ENCODE assay signal across 26 cellular contexts in the genomic region with DNA sequence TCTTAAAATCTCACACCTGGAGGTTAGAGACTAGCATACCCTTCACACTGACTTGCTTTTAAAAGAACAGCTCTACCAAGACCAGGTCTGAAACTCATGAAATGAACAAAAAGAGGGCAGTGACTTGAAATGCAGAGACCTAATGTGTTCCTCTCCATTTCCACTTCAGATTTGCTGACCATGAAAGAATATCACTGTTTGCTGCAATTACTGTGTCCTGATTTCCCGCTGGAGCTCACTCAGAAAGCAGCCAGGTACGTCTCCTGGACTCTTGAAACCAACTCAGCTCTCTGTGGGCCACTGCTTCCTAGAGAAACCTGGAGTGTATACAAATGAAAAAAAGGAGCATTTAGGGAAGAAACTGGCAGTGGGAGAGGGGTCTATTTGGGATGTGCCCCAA. TPM values are rescaled to one million over a fixed set of nuclear protein-coding genes. Genes with fewer than 3 reads are reported as not detected.
"Had no signal": no experiment of that assay in that cellular context is flagged by ENCODE, and none has a peak within 500 bp of the region (broad histone marks: within the 10 kb centered on the region; RNA-seq: fewer than 3 reads in every experiment).

No MANE protein-coding gene starts in this region.

- H3K9me3 Mint-ChIP-seq: activated B cell treated with CpG ODN at 0.5 μM for 24 hours; activated CD4-positive, alpha-beta T cell treated with anti-CD3 and anti-CD28 coated beads, Interleukin-2, amount 10 ng/mL, durations not matched to agents 24 days and 14 days; activated naive CD4-positive, alpha-beta T cell treated with anti-CD3 and anti-CD28 coated beads for 36 hours; activated T-helper 17 cell treated with anti-CD3 and anti-CD28 coated beads, Interleukin-2, amount 50 U/mL, for 72 hours; T-cell had no signal

- H3K27me3 ChIP-seq: brain microvascular endothelial cell, cardiac muscle cell, MG63 had no signal

- H3K36me3 ChIP-seq: brain microvascular endothelial cell, cardiac muscle cell, MG63 had no signal

- H3K4me3 Mint-ChIP-seq: activated B cell treated with CpG ODN at 0.5 μM for 24 hours; activated CD4-positive, alpha-beta T cell treated with anti-CD3 and anti-CD28 coated beads, Interleukin-2, amount 10 ng/mL, durations not matched to agents 24 days and 14 days; activated CD8-positive, alpha-beta memory T cell treated with anti-CD3 and anti-CD28 coated beads, Interleukin-2, amount 10 ng/mL, durations not matched to agents 7 days and 5 days; activated naive CD4-positive, alpha-beta T cell treated with anti-CD3 and anti-CD28 coated beads for 36 hours; activated naive CD8-positive, alpha-beta T cell; activated T-helper 17 cell treated with anti-CD3 and anti-CD28 coated beads, Interleukin-2, amount 50 U/mL, for 72 hours; T-cell had no signal

- H3K4me3 ChIP-seq: cardiac muscle cell, MG63 had no signal

- H3K4me2 ChIP-seq: KMS-11 had no signal

- ATAC-seq: activated CD8-positive, alpha-beta memory T cell treated with anti-CD3 and anti-CD28 coated beads, Interleukin-2, amount 10 ng/mL, durations not matched to agents 7 days and 5 days; activated T-helper 17 cell treated with anti-CD3 and anti-CD28 coated beads, Interleukin-2, amount 50 U/mL, for 72 hours; T-cell had no signal

- H3K27ac Mint-ChIP-seq: activated B cell treated with CpG ODN at 0.5 μM for 24 hours; activated CD4-positive, alpha-beta T cell treated with anti-CD3 and anti-CD28 coated beads, Interleukin-2, amount 10 ng/mL, durations not matched to agents 24 days and 14 days; activated CD8-positive, alpha-beta memory T cell treated with anti-CD3 and anti-CD28 coated beads, Interleukin-2, amount 10 ng/mL, durations not matched to agents 7 days and 5 days; activated naive CD4-positive, alpha-beta T cell treated with anti-CD3 and anti-CD28 coated beads for 36 hours; activated naive CD8-positive, alpha-beta T cell; T-cell had no signal

- H3K9me3 ChIP-seq: MG63 had no signal

- DNase-seq: activated B cell treated with CpG ODN at 0.5 μM for 24 hours; activated CD4-positive, alpha-beta T cell treated with anti-CD3 and anti-CD28 coated beads for 1 hour; activated CD4-positive, alpha-beta T cell treated with anti-CD3 and anti-CD28 coated beads, Interleukin-2, amount 10 ng/mL, durations not matched to agents 24 days and 14 days; activated CD4-positive, alpha-beta T cell treated with anti-CD3 and anti-CD28 coated beads, Interleukin-2, amount 50 U/mL, for 48 hours; activated CD8-positive, alpha-beta memory T cell treated with anti-CD3 and anti-CD28 coated beads, Interleukin-2, amount 10 ng/mL, durations not matched to agents 7 days and 5 days; activated gamma-delta T cell; activated naive CD4-positive, alpha-beta T cell treated with anti-CD3 and anti-CD28 coated beads for 36 hours; activated T-cell treated with anti-CD3 and anti-CD28 coated beads, Interleukin-2, amount 50 U/mL, for 48 hours; amygdala; brain microvascular endothelial cell; MG63; NCI-H1092 treated with DMSO at 0.1 percent for 48 hours; NCI-H1436; NCI-H1694 treated with DMSO at 0.1 percent for 48 hours; NCI-H2081 treated with DMSO at 0.1 percent for 48 hours; NCI-H446; NCI-H524; SIG-M5; T-cell; T-helper 2 cell; T1000 had no signal

- H3K27ac ChIP-seq: brain microvascular endothelial cell, cardiac muscle cell, KMS-11 had no signal

- H3K9ac ChIP-seq: KMS-11 had no signal

- H3K4me1 Mint-ChIP-seq: activated B cell treated with CpG ODN at 0.5 μM for 24 hours; activated T-helper 17 cell treated with anti-CD3 and anti-CD28 coated beads, Interleukin-2, amount 50 U/mL, for 72 hours had no signal

- H3K27me3 Mint-ChIP-seq: activated B cell treated with CpG ODN at 0.5 μM for 24 hours; activated CD4-positive, alpha-beta T cell treated with anti-CD3 and anti-CD28 coated beads, Interleukin-2, amount 10 ng/mL, durations not matched to agents 24 days and 14 days; activated CD8-positive, alpha-beta memory T cell treated with anti-CD3 and anti-CD28 coated beads, Interleukin-2, amount 10 ng/mL, durations not matched to agents 7 days and 5 days; activated naive CD8-positive, alpha-beta T cell; activated T-helper 17 cell treated with anti-CD3 and anti-CD28 coated beads, Interleukin-2, amount 50 U/mL, for 72 hours; T-cell had no signal

RNA-seq across cellular contexts. Expression of gene PACSIN3, which starts 48.8 kb away (rescaled TPM):
- total RNA-seq: OCI-LY7 had no signal
